21 cellular contexts compared by ENCODE assay signal in genomic region chr5:179485845-179486575, GRCh38.
"Had no signal": no experiment of that assay in that cellular context is flagged by ENCODE, and none has a peak within 500 bp of the region (broad histone marks: within the 10 kb centered on the region; RNA-seq: fewer than 3 reads in every experiment).

No MANE protein-coding gene starts in this region.

- ATAC-seq: activated CD4-positive, CD25-positive, alpha-beta regulatory T cell treated with anti-CD3 and anti-CD28 coated beads, Interleukin-2, amount 50 U/mL, for 24 hours; activated CD8-positive, alpha-beta T cell treated with anti-CD3 and anti-CD28 coated beads, Interleukin-2, amount 10 ng/mL, durations not matched to agents 7 days and 5 days; activated naive CD8-positive, alpha-beta T cell treated with anti-CD3 and anti-CD28 coated beads, Interleukin-2, amount 50 U/mL, for 24 hours; activated T-cell treated with anti-CD3 and anti-CD28 coated beads, Interleukin-2, amount 50 U/mL, for 4 hours; left colon; lower lobe of right lung; psoas muscle had no signal

- H3K27me3 ChIP-seq: neural progenitor cell, ovary, transverse colon had no signal

- H2AFZ ChIP-seq: neural progenitor cell had no signal

- H3K4me2 ChIP-seq: neural progenitor cell, SK-N-SH had no signal

- DNase-seq: activated CD4-positive, alpha-beta T cell treated with anti-CD3 and anti-CD28 coated beads, Interleukin-2, amount 10 ng/mL, durations not matched to agents 7 days and 5 days; activated CD8-positive, alpha-beta T cell treated with anti-CD3 and anti-CD28 coated beads, Interleukin-2, amount 10 ng/mL, durations not matched to agents 7 days and 5 days; activated effector memory CD4-positive, alpha-beta T cell treated with Interleukin-2 at 50 U/mL for 16 hours; activated naive CD4-positive, alpha-beta T cell treated with anti-CD3 and anti-CD28 coated beads, Interleukin-2, amount 10 ng/mL, durations not matched to agents 7 days and 5 days; activated naive CD8-positive, alpha-beta T cell treated with anti-CD3 and anti-CD28 coated beads, Interleukin-2, amount 50 U/mL, for 24 hours; activated T-cell treated with anti-CD3 and anti-CD28 coated beads, Interleukin-2, amount 50 U/mL, for 4 hours; dermis blood vessel endothelial cell; hippocampal formation; islet precursor cell; left colon; lower lobe of right lung; ovary; psoas muscle; SK-N-SH; stimulated activated CD8-positive, alpha-beta memory T cell treated with anti-CD3 and anti-CD28 coated beads, Interleukin-4, amount 100 ng/mL, for 48 hours; stimulated activated naive CD4-positive, alpha-beta T cell; T-helper 1 cell; T1000; transverse colon had no signal

- H3K9ac ChIP-seq: neural progenitor cell, SK-N-SH had no signal

- H3K4me3 ChIP-seq: lower lobe of right lung, neural progenitor cell, ovary, psoas muscle, transverse colon had no signal

- H3K9me3 ChIP-seq: lower lobe of right lung, ovary, SK-N-SH, transverse colon had no signal

- H3K27ac ChIP-seq: lower lobe of right lung, neural progenitor cell, ovary, psoas muscle, transverse colon had no signal

- H3K4me1 ChIP-seq: lower lobe of right lung, neural progenitor cell, psoas muscle, transverse colon had no signal

- H3K36me3 ChIP-seq: lower lobe of right lung, neural progenitor cell, ovary, transverse colon had no signal
